In the genomic region with DNA sequence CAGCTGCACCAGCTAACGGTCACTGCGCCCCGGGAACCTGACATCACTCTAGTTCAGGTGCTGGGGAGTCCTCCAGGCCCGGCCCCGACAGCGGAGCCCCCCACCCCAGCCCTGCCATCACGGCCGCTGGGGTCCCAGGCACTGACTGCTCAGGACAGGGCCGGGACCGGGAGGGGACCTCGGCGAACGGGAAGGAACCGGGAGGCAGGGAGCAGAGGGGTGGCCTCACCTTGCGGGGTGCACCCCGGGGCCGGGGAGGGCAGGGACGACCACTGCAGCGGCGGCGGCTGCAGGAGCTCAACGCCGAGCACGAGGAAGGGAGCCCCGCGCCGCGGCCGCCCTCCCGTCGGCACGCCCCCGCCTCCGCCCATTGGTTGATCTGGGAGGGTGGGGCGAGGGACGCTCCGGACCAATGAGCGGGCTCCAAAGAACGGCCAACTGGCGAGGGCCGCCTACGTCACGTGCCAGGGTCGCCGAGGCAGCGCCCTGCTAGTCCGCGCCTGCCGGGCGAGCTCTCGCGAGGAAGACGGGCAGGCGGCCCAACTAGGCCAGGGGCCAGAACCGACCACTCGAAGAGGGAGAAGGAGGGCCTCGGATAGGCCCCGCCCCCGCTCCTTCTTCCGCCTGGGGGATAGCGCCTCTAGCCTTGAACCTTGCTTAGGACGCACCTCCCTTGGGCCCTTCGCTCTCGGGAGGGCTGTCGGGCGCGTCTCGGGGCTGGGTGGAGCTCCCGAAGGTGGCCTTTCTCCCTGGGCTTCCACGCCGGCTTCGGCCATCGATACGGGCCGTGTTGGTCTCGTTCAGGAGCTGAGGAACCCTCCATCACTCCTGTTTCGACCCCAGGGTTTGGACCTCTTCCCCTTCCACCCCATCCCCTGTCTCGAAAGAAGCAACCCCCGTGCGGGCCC, we compare ENCODE assay signal across 1 cellular context.
A peak's percentile ranks its signal among the peaks of the same experiment; 100 is the strongest.
TF ChIP-seq lines count a peak whose summit lies in the region.

A gene (minus strand): TSS at position 320 of the 908 bp plus-strand sequence. CDS start 7,653 bp downstream, outside the sequence.

TF ChIP-seq in H1, 55 proteins besides CTCF, POLR2A, EP300 and RAD21 (continues in another document):
- TF ChIP-seq BRCA1 (IDR thresholded peaks at IDR 0.05; ENCODE audit: low read depth, low read length) = peak; percentile 71
- peak; percentile 30 for TF ChIP-seq POLR2AphosphoS5 (IDR thresholded peaks at IDR 0.05; ENCODE audit: low read depth, low read length)
- TF ChIP-seq EZH2 (IDR thresholded peaks at IDR 0.05; ENCODE audit: low read depth, low read length, severe bottlenecking) = no peak
- no peak for TF ChIP-seq RFX5 (IDR thresholded peaks at IDR 0.05; ENCODE audit: borderline replicate concordance, low read depth, low read length)
- TF ChIP-seq SAP30 (IDR thresholded peaks at IDR 0.05; ENCODE audit: insufficient read depth, insufficient replicate concordance, low read length) = no peak
- TF ChIP-seq, protein P1, sequence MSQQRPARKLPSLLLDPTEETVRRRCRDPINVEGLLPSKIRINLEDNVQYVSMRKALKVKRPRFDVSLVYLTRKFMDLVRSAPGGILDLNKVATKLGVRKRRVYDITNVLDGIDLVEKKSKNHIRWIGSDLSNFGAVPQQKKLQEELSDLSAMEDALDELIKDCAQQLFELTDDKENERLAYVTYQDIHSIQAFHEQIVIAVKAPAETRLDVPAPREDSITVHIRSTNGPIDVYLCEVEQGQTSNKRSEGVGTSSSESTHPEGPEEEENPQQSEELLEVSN (IDR thresholded peaks at IDR 0.05) = peak; percentile 75
- TF ChIP-seq TEAD4 (IDR thresholded peaks at IDR 0.05; ENCODE audit: low read depth, low read length) = no peak
- TF ChIP-seq MAFK (IDR thresholded peaks at IDR 0.05; ENCODE audit: low read depth, low read length) = no peak
- TF ChIP-seq FOSL1 (IDR thresholded peaks at IDR 0.05; ENCODE audit: insufficient read depth, low read depth, low read length) = no peak
- TF ChIP-seq RNF2 (IDR thresholded peaks at IDR 0.05; ENCODE audit: borderline replicate concordance, low read depth, low read length, missing control alignments, poor library complexity, severe bottlenecking) = no peak
- TF ChIP-seq KDM1A (IDR thresholded peaks at IDR 0.05; ENCODE audit: borderline replicate concordance, low read length) = no peak
- no peak for TF ChIP-seq CEBPB (IDR thresholded peaks at IDR 0.05; ENCODE audit: low read depth, low read length)
- no peak; the same call in 1 of the 2 replicates for TF ChIP-seq TBP (IDR thresholded peaks at IDR 0.05; ENCODE audit: low read depth, low read length)
- TF ChIP-seq, protein P2, sequence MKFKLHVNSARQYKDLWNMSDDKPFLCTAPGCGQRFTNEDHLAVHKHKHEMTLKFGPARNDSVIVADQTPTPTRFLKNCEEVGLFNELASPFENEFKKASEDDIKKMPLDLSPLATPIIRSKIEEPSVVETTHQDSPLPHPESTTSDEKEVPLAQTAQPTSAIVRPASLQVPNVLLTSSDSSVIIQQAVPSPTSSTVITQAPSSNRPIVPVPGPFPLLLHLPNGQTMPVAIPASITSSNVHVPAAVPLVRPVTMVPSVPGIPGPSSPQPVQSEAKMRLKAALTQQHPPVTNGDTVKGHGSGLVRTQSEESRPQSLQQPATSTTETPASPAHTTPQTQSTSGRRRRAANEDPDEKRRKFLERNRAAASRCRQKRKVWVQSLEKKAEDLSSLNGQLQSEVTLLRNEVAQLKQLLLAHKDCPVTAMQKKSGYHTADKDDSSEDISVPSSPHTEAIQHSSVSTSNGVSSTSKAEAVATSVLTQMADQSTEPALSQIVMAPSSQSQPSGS (IDR thresholded peaks at IDR 0.05; ENCODE audit: low read length) = no peak
- no peak for TF ChIP-seq JUN (IDR thresholded peaks at IDR 0.05; ENCODE audit: low read depth, low read length)
- peak; percentile 52 for TF ChIP-seq TAF7 (optimal IDR thresholded peaks at IDR 0.05; ENCODE audit: borderline replicate concordance, low read depth, low read length)
- TF ChIP-seq CHD2 (IDR thresholded peaks at IDR 0.05; ENCODE audit: low read length) = peak; percentile 95
- TF ChIP-seq KDM4A (IDR thresholded peaks at IDR 0.05; ENCODE audit: low read depth, low read length, severe bottlenecking) = peak; percentile 94
- TF ChIP-seq SP1 (IDR thresholded peaks at IDR 0.05; ENCODE audit: low read depth, low read length) = no peak; the same call in 1 of the 2 replicates
- TF ChIP-seq HDAC2 (IDR thresholded peaks at IDR 0.05; ENCODE audit: borderline replicate concordance in 1 of 2, low read depth in 2 of 2, low read length in 2 of 2) = peak in 1 of 2 experiments; percentile 4; a peak in 1 of 4 replicates
- TF ChIP-seq, protein P3, sequence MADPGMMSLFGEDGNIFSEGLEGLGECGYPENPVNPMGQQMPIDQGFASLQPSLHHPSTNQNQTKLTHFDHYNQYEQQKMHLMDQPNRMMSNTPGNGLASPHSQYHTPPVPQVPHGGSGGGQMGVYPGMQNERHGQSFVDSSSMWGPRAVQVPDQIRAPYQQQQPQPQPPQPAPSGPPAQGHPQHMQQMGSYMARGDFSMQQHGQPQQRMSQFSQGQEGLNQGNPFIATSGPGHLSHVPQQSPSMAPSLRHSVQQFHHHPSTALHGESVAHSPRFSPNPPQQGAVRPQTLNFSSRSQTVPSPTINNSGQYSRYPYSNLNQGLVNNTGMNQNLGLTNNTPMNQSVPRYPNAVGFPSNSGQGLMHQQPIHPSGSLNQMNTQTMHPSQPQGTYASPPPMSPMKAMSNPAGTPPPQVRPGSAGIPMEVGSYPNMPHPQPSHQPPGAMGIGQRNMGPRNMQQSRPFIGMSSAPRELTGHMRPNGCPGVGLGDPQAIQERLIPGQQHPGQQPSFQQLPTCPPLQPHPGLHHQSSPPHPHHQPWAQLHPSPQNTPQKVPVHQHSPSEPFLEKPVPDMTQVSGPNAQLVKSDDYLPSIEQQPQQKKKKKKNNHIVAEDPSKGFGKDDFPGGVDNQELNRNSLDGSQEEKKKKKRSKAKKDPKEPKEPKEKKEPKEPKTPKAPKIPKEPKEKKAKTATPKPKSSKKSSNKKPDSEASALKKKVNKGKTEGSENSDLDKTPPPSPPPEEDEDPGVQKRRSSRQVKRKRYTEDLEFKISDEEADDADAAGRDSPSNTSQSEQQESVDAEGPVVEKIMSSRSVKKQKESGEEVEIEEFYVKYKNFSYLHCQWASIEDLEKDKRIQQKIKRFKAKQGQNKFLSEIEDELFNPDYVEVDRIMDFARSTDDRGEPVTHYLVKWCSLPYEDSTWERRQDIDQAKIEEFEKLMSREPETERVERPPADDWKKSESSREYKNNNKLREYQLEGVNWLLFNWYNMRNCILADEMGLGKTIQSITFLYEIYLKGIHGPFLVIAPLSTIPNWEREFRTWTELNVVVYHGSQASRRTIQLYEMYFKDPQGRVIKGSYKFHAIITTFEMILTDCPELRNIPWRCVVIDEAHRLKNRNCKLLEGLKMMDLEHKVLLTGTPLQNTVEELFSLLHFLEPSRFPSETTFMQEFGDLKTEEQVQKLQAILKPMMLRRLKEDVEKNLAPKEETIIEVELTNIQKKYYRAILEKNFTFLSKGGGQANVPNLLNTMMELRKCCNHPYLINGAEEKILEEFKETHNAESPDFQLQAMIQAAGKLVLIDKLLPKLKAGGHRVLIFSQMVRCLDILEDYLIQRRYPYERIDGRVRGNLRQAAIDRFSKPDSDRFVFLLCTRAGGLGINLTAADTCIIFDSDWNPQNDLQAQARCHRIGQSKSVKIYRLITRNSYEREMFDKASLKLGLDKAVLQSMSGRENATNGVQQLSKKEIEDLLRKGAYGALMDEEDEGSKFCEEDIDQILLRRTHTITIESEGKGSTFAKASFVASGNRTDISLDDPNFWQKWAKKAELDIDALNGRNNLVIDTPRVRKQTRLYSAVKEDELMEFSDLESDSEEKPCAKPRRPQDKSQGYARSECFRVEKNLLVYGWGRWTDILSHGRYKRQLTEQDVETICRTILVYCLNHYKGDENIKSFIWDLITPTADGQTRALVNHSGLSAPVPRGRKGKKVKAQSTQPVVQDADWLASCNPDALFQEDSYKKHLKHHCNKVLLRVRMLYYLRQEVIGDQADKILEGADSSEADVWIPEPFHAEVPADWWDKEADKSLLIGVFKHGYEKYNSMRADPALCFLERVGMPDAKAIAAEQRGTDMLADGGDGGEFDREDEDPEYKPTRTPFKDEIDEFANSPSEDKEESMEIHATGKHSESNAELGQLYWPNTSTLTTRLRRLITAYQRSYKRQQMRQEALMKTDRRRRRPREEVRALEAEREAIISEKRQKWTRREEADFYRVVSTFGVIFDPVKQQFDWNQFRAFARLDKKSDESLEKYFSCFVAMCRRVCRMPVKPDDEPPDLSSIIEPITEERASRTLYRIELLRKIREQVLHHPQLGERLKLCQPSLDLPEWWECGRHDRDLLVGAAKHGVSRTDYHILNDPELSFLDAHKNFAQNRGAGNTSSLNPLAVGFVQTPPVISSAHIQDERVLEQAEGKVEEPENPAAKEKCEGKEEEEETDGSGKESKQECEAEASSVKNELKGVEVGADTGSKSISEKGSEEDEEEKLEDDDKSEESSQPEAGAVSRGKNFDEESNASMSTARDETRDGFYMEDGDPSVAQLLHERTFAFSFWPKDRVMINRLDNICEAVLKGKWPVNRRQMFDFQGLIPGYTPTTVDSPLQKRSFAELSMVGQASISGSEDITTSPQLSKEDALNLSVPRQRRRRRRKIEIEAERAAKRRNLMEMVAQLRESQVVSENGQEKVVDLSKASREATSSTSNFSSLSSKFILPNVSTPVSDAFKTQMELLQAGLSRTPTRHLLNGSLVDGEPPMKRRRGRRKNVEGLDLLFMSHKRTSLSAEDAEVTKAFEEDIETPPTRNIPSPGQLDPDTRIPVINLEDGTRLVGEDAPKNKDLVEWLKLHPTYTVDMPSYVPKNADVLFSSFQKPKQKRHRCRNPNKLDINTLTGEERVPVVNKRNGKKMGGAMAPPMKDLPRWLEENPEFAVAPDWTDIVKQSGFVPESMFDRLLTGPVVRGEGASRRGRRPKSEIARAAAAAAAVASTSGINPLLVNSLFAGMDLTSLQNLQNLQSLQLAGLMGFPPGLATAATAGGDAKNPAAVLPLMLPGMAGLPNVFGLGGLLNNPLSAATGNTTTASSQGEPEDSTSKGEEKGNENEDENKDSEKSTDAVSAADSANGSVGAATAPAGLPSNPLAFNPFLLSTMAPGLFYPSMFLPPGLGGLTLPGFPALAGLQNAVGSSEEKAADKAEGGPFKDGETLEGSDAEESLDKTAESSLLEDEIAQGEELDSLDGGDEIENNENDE (IDR thresholded peaks at IDR 0.05; ENCODE audit: insufficient replicate concordance, low read length) = no peak
- TF ChIP-seq POU5F1 (IDR thresholded peaks at IDR 0.05; ENCODE audit: low read depth, low read length) = no peak
- TF ChIP-seq TCF12 (IDR thresholded peaks at IDR 0.05; ENCODE audit: low read depth, low read length) = no peak
- TF ChIP-seq, protein P4, sequence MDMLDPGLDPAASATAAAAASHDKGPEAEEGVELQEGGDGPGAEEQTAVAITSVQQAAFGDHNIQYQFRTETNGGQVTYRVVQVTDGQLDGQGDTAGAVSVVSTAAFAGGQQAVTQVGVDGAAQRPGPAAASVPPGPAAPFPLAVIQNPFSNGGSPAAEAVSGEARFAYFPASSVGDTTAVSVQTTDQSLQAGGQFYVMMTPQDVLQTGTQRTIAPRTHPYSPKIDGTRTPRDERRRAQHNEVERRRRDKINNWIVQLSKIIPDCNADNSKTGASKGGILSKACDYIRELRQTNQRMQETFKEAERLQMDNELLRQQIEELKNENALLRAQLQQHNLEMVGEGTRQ (IDR thresholded peaks at IDR 0.05; ENCODE audit: low read length) = peak; percentile 89
- no peak for TF ChIP-seq CBX8 (IDR thresholded peaks at IDR 0.05; ENCODE audit: borderline replicate concordance, low read depth, low read length)
- no peak for TF ChIP-seq BACH1 (IDR thresholded peaks at IDR 0.05; ENCODE audit: low read length)
- no peak for TF ChIP-seq GTF2F1 (IDR thresholded peaks at IDR 0.05; ENCODE audit: borderline replicate concordance, low read depth, low read length)
- no peak for TF ChIP-seq TAF1 (IDR thresholded peaks at IDR 0.05; ENCODE audit: low read depth, low read length)
- no peak for TF ChIP-seq BCL11A (IDR thresholded peaks at IDR 0.05; ENCODE audit: low read depth in 2 of 2, low read length in 2 of 2)
- TF ChIP-seq RBBP5 (IDR thresholded peaks at IDR 0.05; ENCODE audit: borderline replicate concordance, low read depth, low read length) = peak; percentile 3; the same call in 1 of the 2 replicates
- TF ChIP-seq, protein P5, sequence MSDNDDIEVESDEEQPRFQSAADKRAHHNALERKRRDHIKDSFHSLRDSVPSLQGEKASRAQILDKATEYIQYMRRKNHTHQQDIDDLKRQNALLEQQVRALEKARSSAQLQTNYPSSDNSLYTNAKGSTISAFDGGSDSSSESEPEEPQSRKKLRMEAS (IDR thresholded peaks at IDR 0.05) = peak; percentile 91
- TF ChIP-seq SRF (IDR thresholded peaks at IDR 0.05; ENCODE audit: low read depth, low read length) = no peak
- TF ChIP-seq NANOG (IDR thresholded peaks at IDR 0.05; ENCODE audit: insufficient read depth, low read depth, low read length, poor library complexity, severe bottlenecking) = no peak
- TF ChIP-seq NRF1 (IDR thresholded peaks at IDR 0.05; ENCODE audit: low read depth, low read length) = no peak
- TF ChIP-seq RXRA (IDR thresholded peaks at IDR 0.05; ENCODE audit: insufficient read depth, low read depth, low read length) = no peak
- TF ChIP-seq SUZ12 (IDR thresholded peaks at IDR 0.05; ENCODE audit: low read length) = no peak
- no peak for TF ChIP-seq KDM5A (IDR thresholded peaks at IDR 0.05; ENCODE audit: low read length)
- 0 out of 4 replicates have a peak, but pooled peaks have one; percentile 14 to 64 for TF ChIP-seq SIN3A (conservative IDR thresholded peaks at IDR 0.05 in 1 of 2, IDR thresholded peaks at IDR 0.05 in 1 of 2; ENCODE audit: low read depth in 1 of 2, low read length in 2 of 2)
- no peak for TF ChIP-seq CHD1 (IDR thresholded peaks at IDR 0.05; ENCODE audit: low read depth, low read length)
- TF ChIP-seq, protein P6, sequence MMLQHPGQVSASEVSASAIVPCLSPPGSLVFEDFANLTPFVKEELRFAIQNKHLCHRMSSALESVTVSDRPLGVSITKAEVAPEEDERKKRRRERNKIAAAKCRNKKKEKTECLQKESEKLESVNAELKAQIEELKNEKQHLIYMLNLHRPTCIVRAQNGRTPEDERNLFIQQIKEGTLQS (IDR thresholded peaks at IDR 0.05; ENCODE audit: insufficient read depth, low read depth, low read length) = peak; percentile 64; the same call in 1 of the 2 replicates
- TF ChIP-seq SIRT6 (IDR thresholded peaks at IDR 0.05; ENCODE audit: low read length) = no peak
- no peak for TF ChIP-seq SP2 (IDR thresholded peaks at IDR 0.05; ENCODE audit: low read length)
- no peak for TF ChIP-seq SIX5 (IDR thresholded peaks at IDR 0.05; ENCODE audit: low read depth, low read length)
- no peak for TF ChIP-seq ZNF274 (IDR thresholded peaks at IDR 0.05; ENCODE audit: borderline replicate concordance, extremely low read depth, low read length)
- peak; percentile 81 for TF ChIP-seq PHF8 (conservative IDR thresholded peaks at IDR 0.05; ENCODE audit: low read depth, low read length)
- peak; percentile 71 for TF ChIP-seq ASH2L (IDR thresholded peaks at IDR 0.05; ENCODE audit: low read length)
- no peak for TF ChIP-seq GABPA (IDR thresholded peaks at IDR 0.05; ENCODE audit: borderline replicate concordance, insufficient read depth, low read length)
- TF ChIP-seq EGR1 (IDR thresholded peaks at IDR 0.05; ENCODE audit: borderline replicate concordance, low read depth, low read length) = peak; percentile 65; the same call in 1 of the 2 replicates
- no peak for TF ChIP-seq CBX5 (IDR thresholded peaks at IDR 0.05; ENCODE audit: low read depth, low read length)
- no peak for TF ChIP-seq JUND (IDR thresholded peaks at IDR 0.05; ENCODE audit: low read length)
- TF ChIP-seq SP4 (IDR thresholded peaks at IDR 0.05; ENCODE audit: low read length) = no peak
- peak; percentile 75 for TF ChIP-seq CREB1 (IDR thresholded peaks at IDR 0.05)
- no peak for TF ChIP-seq HDAC6 (IDR thresholded peaks at IDR 0.05; ENCODE audit: low read depth, low read length)
- TF ChIP-seq CTBP2 (IDR thresholded peaks at IDR 0.05; ENCODE audit: borderline replicate concordance, insufficient read depth, insufficient read length, low read length) = no peak
